ENCODE assay signal across 1 cellular context in the genomic region with DNA sequence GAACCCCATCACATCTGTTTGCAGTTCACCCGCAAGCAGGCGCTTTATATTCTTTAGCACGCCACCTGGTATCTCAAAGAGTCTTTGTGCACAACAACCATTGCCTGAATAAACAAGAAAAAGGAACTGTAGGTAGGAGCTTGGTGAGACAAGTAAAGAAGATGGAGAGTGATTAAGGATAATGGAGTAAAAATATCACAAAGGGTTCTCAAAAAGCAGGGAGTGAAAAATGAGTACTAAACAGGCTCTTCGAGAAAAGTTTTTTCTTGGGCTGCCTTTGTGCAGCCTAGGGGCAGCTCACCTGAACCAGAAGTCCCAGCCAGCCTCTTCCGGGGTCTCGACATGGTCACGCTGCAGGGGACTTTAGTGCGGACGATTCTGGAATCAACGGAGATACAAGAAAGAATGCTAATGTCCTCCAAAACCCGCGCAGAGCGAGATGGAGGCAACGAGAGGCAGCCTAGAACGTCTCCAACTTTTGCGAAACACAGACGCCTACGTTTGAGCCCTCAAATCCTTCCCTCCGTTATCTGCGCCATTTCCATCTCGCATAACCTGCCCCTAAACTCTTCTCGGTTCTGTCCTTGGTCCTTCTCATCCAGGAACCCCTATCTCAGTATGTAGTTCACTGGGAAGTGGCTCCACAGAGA.
TF ChIP-seq lines count a peak whose summit lies in the region.

No MANE protein-coding gene starts in this region.

TF ChIP-seq in K562, 482 proteins besides CTCF, POLR2A, EP300 and RAD21 (continued from another document):
- TF ChIP-seq, protein P1, sequence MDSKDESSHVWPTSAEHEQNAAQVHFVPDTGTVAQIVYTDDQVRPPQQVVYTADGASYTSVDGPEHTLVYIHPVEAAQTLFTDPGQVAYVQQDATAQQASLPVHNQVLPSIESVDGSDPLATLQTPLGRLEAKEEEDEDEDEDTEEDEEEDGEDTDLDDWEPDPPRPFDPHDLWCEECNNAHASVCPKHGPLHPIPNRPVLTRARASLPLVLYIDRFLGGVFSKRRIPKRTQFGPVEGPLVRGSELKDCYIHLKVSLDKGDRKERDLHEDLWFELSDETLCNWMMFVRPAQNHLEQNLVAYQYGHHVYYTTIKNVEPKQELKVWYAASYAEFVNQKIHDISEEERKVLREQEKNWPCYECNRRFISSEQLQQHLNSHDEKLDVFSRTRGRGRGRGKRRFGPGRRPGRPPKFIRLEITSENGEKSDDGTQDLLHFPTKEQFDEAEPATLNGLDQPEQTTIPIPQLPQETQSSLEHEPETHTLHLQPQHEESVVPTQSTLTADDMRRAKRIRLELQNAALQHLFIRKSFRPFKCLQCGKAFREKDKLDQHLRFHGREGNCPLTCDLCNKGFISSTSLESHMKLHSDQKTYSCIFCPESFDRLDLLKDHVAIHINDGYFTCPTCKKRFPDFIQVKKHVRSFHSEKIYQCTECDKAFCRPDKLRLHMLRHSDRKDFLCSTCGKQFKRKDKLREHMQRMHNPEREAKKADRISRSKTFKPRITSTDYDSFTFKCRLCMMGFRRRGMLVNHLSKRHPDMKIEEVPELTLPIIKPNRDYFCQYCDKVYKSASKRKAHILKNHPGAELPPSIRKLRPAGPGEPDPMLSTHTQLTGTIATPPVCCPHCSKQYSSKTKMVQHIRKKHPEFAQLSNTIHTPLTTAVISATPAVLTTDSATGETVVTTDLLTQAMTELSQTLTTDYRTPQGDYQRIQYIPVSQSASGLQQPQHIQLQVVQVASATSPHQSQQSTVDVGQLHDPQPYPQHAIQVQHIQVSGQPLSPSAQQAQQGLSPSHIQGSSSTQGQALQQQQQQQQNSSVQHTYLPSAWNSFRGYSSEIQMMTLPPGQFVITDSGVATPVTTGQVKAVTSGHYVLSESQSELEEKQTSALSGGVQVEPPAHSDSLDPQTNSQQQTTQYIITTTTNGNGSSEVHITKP (IDR thresholded peaks at IDR 0.05; ENCODE audit: partially characterized antibody) = no peak
- TF ChIP-seq, protein P2, sequence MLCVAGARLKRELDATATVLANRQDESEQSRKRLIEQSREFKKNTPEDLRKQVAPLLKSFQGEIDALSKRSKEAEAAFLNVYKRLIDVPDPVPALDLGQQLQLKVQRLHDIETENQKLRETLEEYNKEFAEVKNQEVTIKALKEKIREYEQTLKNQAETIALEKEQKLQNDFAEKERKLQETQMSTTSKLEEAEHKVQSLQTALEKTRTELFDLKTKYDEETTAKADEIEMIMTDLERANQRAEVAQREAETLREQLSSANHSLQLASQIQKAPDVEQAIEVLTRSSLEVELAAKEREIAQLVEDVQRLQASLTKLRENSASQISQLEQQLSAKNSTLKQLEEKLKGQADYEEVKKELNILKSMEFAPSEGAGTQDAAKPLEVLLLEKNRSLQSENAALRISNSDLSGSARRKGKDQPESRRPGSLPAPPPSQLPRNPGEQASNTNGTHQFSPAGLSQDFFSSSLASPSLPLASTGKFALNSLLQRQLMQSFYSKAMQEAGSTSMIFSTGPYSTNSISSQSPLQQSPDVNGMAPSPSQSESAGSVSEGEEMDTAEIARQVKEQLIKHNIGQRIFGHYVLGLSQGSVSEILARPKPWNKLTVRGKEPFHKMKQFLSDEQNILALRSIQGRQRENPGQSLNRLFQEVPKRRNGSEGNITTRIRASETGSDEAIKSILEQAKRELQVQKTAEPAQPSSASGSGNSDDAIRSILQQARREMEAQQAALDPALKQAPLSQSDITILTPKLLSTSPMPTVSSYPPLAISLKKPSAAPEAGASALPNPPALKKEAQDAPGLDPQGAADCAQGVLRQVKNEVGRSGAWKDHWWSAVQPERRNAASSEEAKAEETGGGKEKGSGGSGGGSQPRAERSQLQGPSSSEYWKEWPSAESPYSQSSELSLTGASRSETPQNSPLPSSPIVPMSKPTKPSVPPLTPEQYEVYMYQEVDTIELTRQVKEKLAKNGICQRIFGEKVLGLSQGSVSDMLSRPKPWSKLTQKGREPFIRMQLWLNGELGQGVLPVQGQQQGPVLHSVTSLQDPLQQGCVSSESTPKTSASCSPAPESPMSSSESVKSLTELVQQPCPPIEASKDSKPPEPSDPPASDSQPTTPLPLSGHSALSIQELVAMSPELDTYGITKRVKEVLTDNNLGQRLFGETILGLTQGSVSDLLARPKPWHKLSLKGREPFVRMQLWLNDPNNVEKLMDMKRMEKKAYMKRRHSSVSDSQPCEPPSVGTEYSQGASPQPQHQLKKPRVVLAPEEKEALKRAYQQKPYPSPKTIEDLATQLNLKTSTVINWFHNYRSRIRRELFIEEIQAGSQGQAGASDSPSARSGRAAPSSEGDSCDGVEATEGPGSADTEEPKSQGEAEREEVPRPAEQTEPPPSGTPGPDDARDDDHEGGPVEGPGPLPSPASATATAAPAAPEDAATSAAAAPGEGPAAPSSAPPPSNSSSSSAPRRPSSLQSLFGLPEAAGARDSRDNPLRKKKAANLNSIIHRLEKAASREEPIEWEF (CRISPR knock-in tag; IDR thresholded peaks at IDR 0.05) = no peak
- no peak for TF ChIP-seq PCBP1 (IDR thresholded peaks at IDR 0.05; ENCODE audit: low read depth, low read length, poor library complexity, severe bottlenecking)
- no peak for TF ChIP-seq POLR2H (tag; IDR thresholded peaks at IDR 0.05; ENCODE audit: low read depth)
- TF ChIP-seq ZNF696 (CRISPR knock-in tag; conservative IDR thresholded peaks at IDR 0.05) = no peak
- 0 out of 4 replicates have a peak, but pooled peaks of 1 of the 2 experiments have one; percentile 24 for TF ChIP-seq RCOR1 (IDR thresholded peaks at IDR 0.05; ENCODE audit: borderline replicate concordance in 1 of 2, low read depth in 2 of 2, low read length in 2 of 2)
- peak; percentile 33; the same call in 1 of the 2 replicates for TF ChIP-seq PML (IDR thresholded peaks at IDR 0.05; ENCODE audit: low read length)
- TF ChIP-seq SUPT5H (IDR thresholded peaks at IDR 0.05) = no peak
- TF ChIP-seq CEBPB (tag; IDR thresholded peaks at IDR 0.05) = peak; percentile 35; the same call in 1 of the 2 replicates
- TF ChIP-seq ZEB2 (IDR thresholded peaks at IDR 0.05) = no peak
- TF ChIP-seq, protein P3, sequence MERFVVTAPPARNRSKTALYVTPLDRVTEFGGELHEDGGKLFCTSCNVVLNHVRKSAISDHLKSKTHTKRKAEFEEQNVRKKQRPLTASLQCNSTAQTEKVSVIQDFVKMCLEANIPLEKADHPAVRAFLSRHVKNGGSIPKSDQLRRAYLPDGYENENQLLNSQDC (CRISPR knock-in tag; IDR thresholded peaks at IDR 0.05) = no peak
- no peak for TF ChIP-seq POU5F1 (IDR thresholded peaks at IDR 0.05; ENCODE audit: borderline replicate concordance, low read depth, low read length, partially characterized antibody)
- TF ChIP-seq TFAM (CRISPR knock-in tag; conservative IDR thresholded peaks at IDR 0.05) = no peak
- peak; percentile 12 for TF ChIP-seq SAP30 (IDR thresholded peaks at IDR 0.05; ENCODE audit: borderline replicate concordance, insufficient read depth, low read depth, low read length, poor library complexity, severe bottlenecking)
TF ChIP-seq in K562: peak in this region for 14.
